In the genomic region with DNA sequence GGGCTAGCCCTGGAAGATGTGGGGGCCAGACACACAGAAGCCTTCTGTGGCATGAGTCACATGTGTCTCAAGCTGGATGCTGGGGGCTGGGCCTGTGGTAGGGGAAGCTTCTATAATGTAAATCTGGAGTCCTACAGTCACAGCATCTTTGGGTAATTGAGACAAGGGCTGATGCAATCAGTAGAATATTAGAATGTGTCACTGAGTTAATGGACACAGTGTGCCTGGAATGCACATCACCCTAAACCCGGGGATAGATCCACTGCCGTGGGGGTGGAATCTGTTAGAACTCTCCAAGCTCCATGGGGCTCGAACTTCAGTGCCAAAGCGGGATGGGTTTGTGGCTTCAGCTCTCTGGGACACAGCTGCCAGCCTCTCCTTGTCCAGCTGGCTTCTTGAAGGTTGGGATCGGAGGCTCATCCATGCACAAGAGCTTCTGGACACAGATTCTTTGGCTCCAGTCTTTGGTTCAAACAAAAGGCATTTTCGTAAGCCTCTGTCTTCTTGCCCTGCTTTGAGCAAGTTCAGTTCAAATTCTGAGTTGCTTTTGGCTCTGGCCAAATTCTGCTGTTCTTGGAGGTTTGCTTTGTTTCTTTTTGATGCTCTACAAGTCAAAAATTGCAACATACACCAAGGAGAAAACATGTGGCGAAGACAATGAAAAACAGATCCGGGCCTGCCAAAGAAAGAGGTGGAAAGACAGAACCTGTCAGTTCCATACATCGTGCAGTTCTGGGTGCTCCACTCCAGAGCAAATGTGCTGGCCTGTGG, we compare ENCODE assay signal across 12 cellular contexts.
A peak's percentile ranks its signal among the peaks of the same experiment; 100 is the strongest.
DNase-seq lines count a peak whose midpoint lies in the region; ATAC-seq lines count a peak whose summit lies in the region.
"Had no signal": no experiment of that assay in that cellular context is flagged by ENCODE, and none has a peak within 500 bp of the region (broad histone marks: within the 10 kb centered on the region; RNA-seq: fewer than 3 reads in every experiment).

No MANE protein-coding gene starts in this region.

- no peak for ATAC-seq in activated CD8-positive, alpha-beta T cell treated with anti-CD3 and anti-CD28 coated beads, Interleukin-2, amount 10 ng/mL, durations not matched to agents 7 days and 5 days
- peak; percentile 73 for ATAC-seq in Right ventricle myocardium inferior

- no peak overlapping the region for H3K4me3 ChIP-seq in skeletal muscle cell (ENCODE audit: low read depth, low read length)

- peaks cover 5% of the 10 kb centered on the region for H3K27me3 Mint-ChIP-seq in activated CD8-positive, alpha-beta T cell treated with anti-CD3 and anti-CD28 coated beads, Interleukin-2, amount 10 ng/mL, durations not matched to agents 7 days and 5 days (ENCODE audit: low read depth)
- H3K27me3 Mint-ChIP-seq: activated T-cell treated with anti-CD3 and anti-CD28 coated beads, Interleukin-2, amount 50 U/mL, for 24 hours had no signal

- POLR2A ChIA-PET in activated CD8-positive, alpha-beta T cell treated with anti-CD3 and anti-CD28 coated beads, Interleukin-2, amount 10 ng/mL, durations not matched to agents 7 days and 5 days (lab: Charles Lee): no interaction called here

- H3K4me3 Mint-ChIP-seq in activated CD8-positive, alpha-beta T cell treated with anti-CD3 and anti-CD28 coated beads, Interleukin-2, amount 10 ng/mL, durations not matched to agents 7 days and 5 days: no peak overlapping the region
- H3K4me3 Mint-ChIP-seq: activated T-cell treated with anti-CD3 and anti-CD28 coated beads, Interleukin-2, amount 50 U/mL, for 24 hours; T-helper 2 cell treated with Interferon-gamma antibody and Interleukin-4, amounts not matched to agents 5 μg/mL and 100 μg/mL, for 36 hours had no signal

- no peaks in the 10 kb centered on the region for H3K9me3 Mint-ChIP-seq in activated CD8-positive, alpha-beta T cell treated with anti-CD3 and anti-CD28 coated beads, Interleukin-2, amount 10 ng/mL, durations not matched to agents 7 days and 5 days (ENCODE audit: insufficient read depth)
- H3K9me3 Mint-ChIP-seq: activated T-cell treated with anti-CD3 and anti-CD28 coated beads, Interleukin-2, amount 50 U/mL, for 24 hours; T-helper 2 cell treated with Interferon-gamma antibody and Interleukin-4, amounts not matched to agents 5 μg/mL and 100 μg/mL, for 36 hours had no signal

- H3K36me3 Mint-ChIP-seq in activated CD8-positive, alpha-beta T cell treated with anti-CD3 and anti-CD28 coated beads, Interleukin-2, amount 10 ng/mL, durations not matched to agents 7 days and 5 days (ENCODE audit: low read depth): no peaks in the 10 kb centered on the region

- CTCF ChIA-PET in activated CD8-positive, alpha-beta T cell treated with anti-CD3 and anti-CD28 coated beads, Interleukin-2, amount 10 ng/mL, durations not matched to agents 7 days and 5 days (lab: Charles Lee): no interaction called here

- H3K27ac Mint-ChIP-seq in activated CD8-positive, alpha-beta T cell treated with anti-CD3 and anti-CD28 coated beads, Interleukin-2, amount 10 ng/mL, durations not matched to agents 7 days and 5 days: peak overlapping the region; percentile 17
- H3K27ac Mint-ChIP-seq: activated T-cell treated with anti-CD3 and anti-CD28 coated beads, Interleukin-2, amount 50 U/mL, for 24 hours; T-helper 2 cell treated with Interferon-gamma antibody and Interleukin-4, amounts not matched to agents 5 μg/mL and 100 μg/mL, for 36 hours had no signal

- intact Hi-C loops in Right ventricle myocardium inferior (cut with DNase I): no loop called here

- peak; percentile 82 for DNase-seq in ELR (ENCODE audit: low read depth)
- DNase-seq in activated CD8-positive, alpha-beta T cell treated with anti-CD3 and anti-CD28 coated beads, Interleukin-2, amount 10 ng/mL, durations not matched to agents 7 days and 5 days: peak; percentile 13
- DNase-seq in Right ventricle myocardium inferior (ENCODE audit: missing footprints): peak; percentile 68
- DNase-seq in skeletal muscle cell (ENCODE audit: low read depth): peak; percentile 79
- DNase-seq in A172 (ENCODE audit: low spot score): no peak
- DNase-seq in NOMO-1 treated with DMSO at 0.1 percent for 48 hours (lab: John Stamatoyannopoulos, UW; ENCODE audit: unreplicated experiment): no peak
- DNase-seq in Kasumi-1 (lab: John Stamatoyannopoulos, UW): no peak
- no peak for DNase-seq in NCI-H2029 (lab: John Stamatoyannopoulos, UW)
- DNase-seq: activated T-cell treated with anti-CD3 and anti-CD28 coated beads, Interleukin-2, amount 50 U/mL, for 24 hours; Karpas-422; stimulated activated CD4-positive, alpha-beta T cell treated with anti-CD3 and anti-CD28 coated beads, Interleukin-2, amount 100 ng/mL, for 48 hours had no signal

- peaks cover 39% of the 10 kb centered on the region for H3K4me1 Mint-ChIP-seq in activated CD8-positive, alpha-beta T cell treated with anti-CD3 and anti-CD28 coated beads, Interleukin-2, amount 10 ng/mL, durations not matched to agents 7 days and 5 days (ENCODE audit: low read depth)

Comparison
In these comparisons a context has a peak if more than half of its experiments do, and no peak if none do; other contexts are left out.
1. DNase-seq: peak in ELR (single experiment), activated CD8-positive, alpha-beta T cell treated with anti-CD3 and anti-CD28 coated beads, Interleukin-2, amount 10 ng/mL, durations not matched to agents 7 days and 5 days (single experiment), Right ventricle myocardium inferior (single experiment) and skeletal muscle cell (single experiment); none in A172 (single experiment), NOMO-1 treated with DMSO at 0.1 percent for 48 hours (single experiment), Kasumi-1 (0 of 2) and NCI-H2029 (single experiment).